ENCODE assay signal across 3 cellular contexts in genomic region chr14:86665975-86666374, GRCh38.
"Had no signal": no experiment of that assay in that cellular context is flagged by ENCODE, and none has a peak within 500 bp of the region (broad histone marks: within the 10 kb centered on the region; RNA-seq: fewer than 3 reads in every experiment).

No MANE protein-coding gene starts in this region.

- H3K4me3 ChIP-seq: GM12878 had no signal

- DNase-seq: GDM1, GF-D8 had no signal
